ENCODE assay signal across 17 cellular contexts in genomic region chr2:40343904-40344303, GRCh38.
A peak's percentile ranks its signal among the peaks of the same experiment; 100 is the strongest.
DNase-seq lines count a peak whose midpoint lies in the region; ATAC-seq and TF ChIP-seq lines count a peak whose summit lies in the region.
"Had no signal": no experiment of that assay in that cellular context is flagged by ENCODE, and none has a peak within 500 bp of the region (broad histone marks: within the 10 kb centered on the region; RNA-seq: fewer than 3 reads in every experiment).

No MANE protein-coding gene starts in this region.

- H3K9me3 ChIP-seq in RWPE2 (ENCODE audit: severe bottlenecking), result no peaks in the 10 kb centered on the region
- no peaks in the 10 kb centered on the region for H3K9me3 ChIP-seq in fibroblast of lung (ENCODE audit: control insufficient read depth, insufficient read depth, low read depth, low read length)
- no peaks in the 10 kb centered on the region for H3K9me3 ChIP-seq in sigmoid colon
- H3K9me3 ChIP-seq: uterus had no signal

- TF ChIP-seq EP300 in sigmoid colon (IDR thresholded peaks at IDR 0.05), result no peak

- no peak overlapping the region for H2AFZ ChIP-seq in fibroblast of lung (ENCODE audit: low read length)

- peak; percentile 83 for DNase-seq in GM04503 (ENCODE audit: low read depth)
- no peak for DNase-seq in RWPE2 (ENCODE audit: low spot score)
- DNase-seq in fibroblast of lung (ENCODE audit: low read depth in 2 of 2), result peak; percentile 52 to 88
- DNase-seq in sigmoid colon, result no peak
- DNase-seq in NCI-H187 treated with DMSO at 0.1 percent for 48 hours (lab: John Stamatoyannopoulos, UW), result no peak
- DNase-seq in Right ventricle myocardium superior, result no peak
- no peak for DNase-seq in NCI-H510A treated with DMSO at 0.1 percent for 48 hours (lab: John Stamatoyannopoulos, UW)
- DNase-seq: DMS79; effector memory CD8-positive, alpha-beta T cell; islet precursor cell; NCI-H187; NCI-H526; occipital lobe; uterus had no signal

- no peak for TF ChIP-seq POLR2A in sigmoid colon (IDR thresholded peaks at IDR 0.05)

- no peaks in the 10 kb centered on the region for H4K20me1 ChIP-seq in fibroblast of lung (ENCODE audit: control insufficient read depth, extremely low read depth, insufficient read depth, low read length)

- H3K36me3 ChIP-seq in RWPE2 (ENCODE audit: low read depth), result no peaks in the 10 kb centered on the region
- H3K36me3 ChIP-seq in fibroblast of lung (ENCODE audit: control insufficient read depth, insufficient read depth, low read length), result no peaks in the 10 kb centered on the region
- no peaks in the 10 kb centered on the region for H3K36me3 ChIP-seq in sigmoid colon
- H3K36me3 ChIP-seq: uterus had no signal

- no peak overlapping the region for H3K9ac ChIP-seq in fibroblast of lung (ENCODE audit: insufficient read depth, low read length)

- peaks cover 22% of the 10 kb centered on the region for H3K4me1 ChIP-seq in RWPE2 (ENCODE audit: insufficient read depth, poor library complexity, severe bottlenecking)
- H3K4me1 ChIP-seq in fibroblast of lung (ENCODE audit: control insufficient read depth, extremely low read depth, insufficient read depth, low read length), result peaks cover 18% of the 10 kb centered on the region
- peaks cover 0 to 67% (median 50%) of the 10 kb centered on the region in 4 donors for H3K4me1 ChIP-seq in sigmoid colon

- H3K27ac ChIP-seq in RWPE2 (ENCODE audit: poor library complexity, severe bottlenecking) (peak overlapping the region; percentile 16), fibroblast of lung (ENCODE audit: insufficient read depth, low read length) (no peak overlapping the region), sigmoid colon (peak overlapping the region in 3 of 4 donors; percentile 21 to 85 (median 76))
- H3K27ac ChIP-seq: C4-2B had no signal

- no peaks in the 10 kb centered on the region for H3K27me3 ChIP-seq in RWPE2 (ENCODE audit: insufficient read depth, poor library complexity, severe bottlenecking)
- H3K27me3 ChIP-seq in fibroblast of lung (ENCODE audit: control insufficient read depth, insufficient read depth, low read length), result no peaks in the 10 kb centered on the region
- no peaks in the 10 kb centered on the region for H3K27me3 ChIP-seq in sigmoid colon
- H3K27me3 ChIP-seq: cardiac muscle cell, uterus had no signal

- TF ChIP-seq CTCF in RWPE2 (IDR thresholded peaks at IDR 0.05; ENCODE audit: poor library complexity, severe bottlenecking) (no peak), fibroblast of lung (conservative IDR thresholded peaks at IDR 0.05 in 1 of 2, IDR thresholded peaks at IDR 0.05 in 1 of 2; ENCODE audit: low read depth in 1 of 2, low read length in 2 of 2) (no peak), sigmoid colon (IDR thresholded peaks at IDR 0.05) (no peak)

- intact Hi-C loops in sigmoid colon (cut with DNase I) (loop anchor here (2.0 kb wide), 1 partner anchor 53 kb away; no protein-coding TSS in a partner anchor), Right ventricle myocardium superior (cut with DNase I) (no loop called here)

- peak; percentile 79 for ATAC-seq in RWPE2 (ENCODE audit: low read depth)
- ATAC-seq in Right ventricle myocardium superior (ENCODE audit: poor library complexity), result no peak
- no peak for ATAC-seq in HG03139 (IDR thresholded peaks at IDR 0.05; ENCODE audit: unreplicated experiment)
- ATAC-seq: effector memory CD8-positive, alpha-beta T cell had no signal

- no peaks in the 10 kb centered on the region for H3K79me2 ChIP-seq in fibroblast of lung (ENCODE audit: control insufficient read depth, insufficient read depth, low read length)

- 47 to 67% methylated on average over 2 of the region's 2 CpGs for WGBS in sigmoid colon, 2 donors

- peak overlapping the region; percentile 58 for H3K4me2 ChIP-seq in fibroblast of lung (ENCODE audit: extremely low read depth, insufficient read depth, low read length)

- H3K4me3 ChIP-seq in RWPE2 (ENCODE audit: severe bottlenecking) (no peak overlapping the region), fibroblast of lung (replicated peaks in 1 of 4; ENCODE audit: control extremely low read depth in 1 of 4, insufficient read depth in 1 of 4, low read depth in 3 of 4, low read length in 4 of 4) (no peak overlapping the region), sigmoid colon (no peak overlapping the region)
- H3K4me3 ChIP-seq: cardiac muscle cell, uterus had no signal

Comparison
In these comparisons a context has a peak if more than half of its experiments do, and no peak if none do; other contexts are left out.
1. DNase-seq: peak in GM04503 (single experiment) and fibroblast of lung (2 of 2); none in RWPE2 (single experiment), sigmoid colon (single experiment), NCI-H187 treated with DMSO at 0.1 percent for 48 hours (single experiment), Right ventricle myocardium superior (single experiment) and NCI-H510A treated with DMSO at 0.1 percent for 48 hours (single experiment).